Comparison of ENCODE assay signal across 1 cellular context in genomic region chr12:47222960-47223847, GRCh38.
TF ChIP-seq lines count a peak whose summit lies in the region.

No MANE protein-coding gene starts in this region.

TF ChIP-seq in A549, 52 proteins besides CTCF, POLR2A, EP300 and RAD21 (continued from another document):
- TF ChIP-seq PHF8 (IDR thresholded peaks at IDR 0.05; ENCODE audit: borderline replicate concordance, low read depth), result no peak
- peak; percentile 89 for TF ChIP-seq TP53 (CRISPR knock-in tag; IDR thresholded peaks at IDR 0.05)
- TF ChIP-seq RNF2 (IDR thresholded peaks at IDR 0.05; ENCODE audit: borderline replicate concordance, low read depth), result no peak
- TF ChIP-seq, protein P1, sequence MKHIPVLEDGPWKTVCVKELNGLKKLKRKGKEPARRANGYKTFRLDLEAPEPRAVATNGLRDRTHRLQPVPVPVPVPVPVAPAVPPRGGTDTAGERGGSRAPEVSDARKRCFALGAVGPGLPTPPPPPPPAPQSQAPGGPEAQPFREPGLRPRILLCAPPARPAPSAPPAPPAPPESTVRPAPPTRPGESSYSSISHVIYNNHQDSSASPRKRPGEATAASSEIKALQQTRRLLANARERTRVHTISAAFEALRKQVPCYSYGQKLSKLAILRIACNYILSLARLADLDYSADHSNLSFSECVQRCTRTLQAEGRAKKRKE (CRISPR knock-in tag; IDR thresholded peaks at IDR 0.05; ENCODE audit: low read depth), result peak; percentile 41; the same call in 1 of the 2 replicates
- peak; percentile 75; the same call in 1 of the 2 replicates for TF ChIP-seq GATA3 (IDR thresholded peaks at IDR 0.05; ENCODE audit: borderline replicate concordance)
- TF ChIP-seq HES2 (IDR thresholded peaks at IDR 0.05), result no peak
- TF ChIP-seq MAFK (IDR thresholded peaks at IDR 0.05; ENCODE audit: partially characterized antibody), result no peak
- no peak for TF ChIP-seq RCOR1 (IDR thresholded peaks at IDR 0.05; ENCODE audit: low read depth, low read length)
- TF ChIP-seq MYC (IDR thresholded peaks at IDR 0.05; ENCODE audit: borderline replicate concordance, low read length), result 0 out of 2 replicates have a peak, but pooled peaks have one; percentile 21
- no peak; the same call in 1 of the 2 replicates for TF ChIP-seq RFX5 (IDR thresholded peaks at IDR 0.05)
- TF ChIP-seq JUN (IDR thresholded peaks at IDR 0.05), result peak in 1 of 2 experiments; percentile 91; a peak in 3 of 5 replicates
- no peak for TF ChIP-seq NFE2L2 (conservative IDR thresholded peaks at IDR 0.05; ENCODE audit: low read length)
- TF ChIP-seq HOXB13 (CRISPR knock-in tag; IDR thresholded peaks at IDR 0.05; ENCODE audit: low read depth), result peak; percentile 86
- TF ChIP-seq CHD2 (IDR thresholded peaks at IDR 0.05; ENCODE audit: low read length, partially characterized antibody), result no peak
- TF ChIP-seq CEBPB (IDR thresholded peaks at IDR 0.05), result peak in 1 of 2 experiments; percentile 67; a peak in 2 of 4 replicates
- TF ChIP-seq ZFP36 (IDR thresholded peaks at IDR 0.05; ENCODE audit: borderline replicate concordance, partially characterized antibody), result no peak
- TF ChIP-seq MAZ (IDR thresholded peaks at IDR 0.05; ENCODE audit: borderline replicate concordance, low read depth, low read length), result no peak
- no peak for TF ChIP-seq BHLHE40 (IDR thresholded peaks at IDR 0.05; ENCODE audit: low read depth, low read length)
- no peak for TF ChIP-seq NR3C1 (IDR thresholded peaks at IDR 0.05)
- no peak for TF ChIP-seq SREBF2 (IDR thresholded peaks at IDR 0.05)
- no peak for TF ChIP-seq HDAC2 (IDR thresholded peaks at IDR 0.05)
- no peak; the same call in 1 of the 3 replicates for TF ChIP-seq SMC3 (IDR thresholded peaks at IDR 0.05)
- TF ChIP-seq KDM1A (IDR thresholded peaks at IDR 0.05; ENCODE audit: low read depth), result no peak
- TF ChIP-seq HOXA7 (CRISPR knock-in tag; IDR thresholded peaks at IDR 0.05), result peak; percentile 91; the same call in 1 of the 2 replicates
- TF ChIP-seq NPAS2 (CRISPR knock-in tag; IDR thresholded peaks at IDR 0.05; ENCODE audit: borderline replicate concordance), result peak; percentile 32; the same call in 1 of the 2 replicates
- no peak; the same call in 1 of the 2 replicates for TF ChIP-seq FOXS1 (CRISPR knock-in tag; IDR thresholded peaks at IDR 0.05)
- TF ChIP-seq, protein P2, sequence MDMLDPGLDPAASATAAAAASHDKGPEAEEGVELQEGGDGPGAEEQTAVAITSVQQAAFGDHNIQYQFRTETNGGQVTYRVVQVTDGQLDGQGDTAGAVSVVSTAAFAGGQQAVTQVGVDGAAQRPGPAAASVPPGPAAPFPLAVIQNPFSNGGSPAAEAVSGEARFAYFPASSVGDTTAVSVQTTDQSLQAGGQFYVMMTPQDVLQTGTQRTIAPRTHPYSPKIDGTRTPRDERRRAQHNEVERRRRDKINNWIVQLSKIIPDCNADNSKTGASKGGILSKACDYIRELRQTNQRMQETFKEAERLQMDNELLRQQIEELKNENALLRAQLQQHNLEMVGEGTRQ (IDR thresholded peaks at IDR 0.05), result no peak
- TF ChIP-seq PBX3 (IDR thresholded peaks at IDR 0.05), result no peak
- peak; percentile 76; the same call in 1 of the 2 replicates for TF ChIP-seq EHF (CRISPR knock-in tag; IDR thresholded peaks at IDR 0.05)
- TF ChIP-seq JUNB (IDR thresholded peaks at IDR 0.05), result peak; percentile 24; the same call in 1 of the 2 replicates
- TF ChIP-seq ZNF302 (CRISPR knock-in tag; IDR thresholded peaks at IDR 0.05), result peak; percentile 79
- no peak for TF ChIP-seq POLR2AphosphoS2 (conservative IDR thresholded peaks at IDR 0.05; ENCODE audit: low read length)
- no peak for TF ChIP-seq ESRRA (IDR thresholded peaks at IDR 0.05; ENCODE audit: borderline replicate concordance, low read length)
- TF ChIP-seq TFCP2L1 (CRISPR knock-in tag; IDR thresholded peaks at IDR 0.05), result no peak
- peak; percentile 26; the same call in 1 of the 2 replicates for TF ChIP-seq RARB (CRISPR knock-in tag; IDR thresholded peaks at IDR 0.05)
- TF ChIP-seq E2F6 (IDR thresholded peaks at IDR 0.05; ENCODE audit: borderline replicate concordance, low read depth), result peak; percentile 29
- peak; percentile 70; the same call in 1 of the 3 replicates for TF ChIP-seq BCL3 (IDR thresholded peaks at IDR 0.05)
- TF ChIP-seq HMGXB4 (CRISPR knock-in tag; IDR thresholded peaks at IDR 0.05; ENCODE audit: borderline replicate concordance), result no peak
- TF ChIP-seq, protein P3, sequence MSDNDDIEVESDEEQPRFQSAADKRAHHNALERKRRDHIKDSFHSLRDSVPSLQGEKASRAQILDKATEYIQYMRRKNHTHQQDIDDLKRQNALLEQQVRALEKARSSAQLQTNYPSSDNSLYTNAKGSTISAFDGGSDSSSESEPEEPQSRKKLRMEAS (IDR thresholded peaks at IDR 0.05), result peak; percentile 61
- no peak for TF ChIP-seq FOSL2 (IDR thresholded peaks at IDR 0.05)
- peak; percentile 45 for TF ChIP-seq FOSL2 (CRISPR knock-in tag; IDR thresholded peaks at IDR 0.05)
